In the genomic region with DNA sequence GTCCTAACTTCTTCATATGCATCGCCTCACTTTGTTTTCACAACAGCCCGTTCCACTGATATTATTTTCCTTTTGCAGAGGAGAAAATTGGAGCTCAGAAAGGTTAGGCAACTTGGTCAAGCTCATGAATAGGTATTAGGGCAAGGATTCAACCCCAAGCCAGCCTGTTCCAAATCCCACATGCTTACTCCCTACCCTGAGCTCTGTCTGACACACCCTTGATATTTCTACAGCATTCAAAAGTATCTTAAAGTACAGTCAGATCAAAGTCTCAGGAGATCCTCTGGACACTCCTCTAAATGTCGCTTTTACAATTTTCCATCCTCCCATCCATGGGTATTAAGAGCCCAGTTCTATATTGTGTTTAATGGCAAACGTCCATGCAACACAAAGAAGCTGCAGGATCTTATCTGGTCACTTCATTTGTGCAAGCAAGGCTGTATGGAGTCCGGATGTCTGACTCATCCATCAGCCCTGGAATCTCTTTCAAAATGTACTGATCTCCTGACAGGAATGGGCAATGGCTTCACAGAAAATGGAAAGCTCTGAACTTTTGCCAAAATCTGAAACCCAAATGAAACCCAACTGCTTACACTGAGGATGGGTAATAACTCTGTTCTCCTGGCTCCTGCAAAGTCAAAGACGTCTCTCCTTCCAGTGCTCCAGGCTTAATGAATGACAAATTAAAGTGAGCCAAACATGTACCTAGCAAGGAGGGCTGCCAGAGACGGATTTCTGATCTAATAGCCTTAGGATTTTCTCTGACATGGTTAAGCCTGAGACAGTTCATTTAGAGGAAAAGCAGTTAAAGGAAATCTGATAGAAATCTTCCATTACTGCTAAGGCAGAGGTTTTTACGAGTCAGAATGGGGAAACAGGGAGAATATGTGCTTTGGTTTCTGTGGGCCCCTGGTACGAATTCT, we compare ENCODE assay signal across 10 cellular contexts.
DNase-seq lines count a peak whose midpoint lies in the region; TF ChIP-seq lines count a peak whose summit lies in the region.
"Had no signal": no experiment of that assay in that cellular context is flagged by ENCODE, and none has a peak within 500 bp of the region (broad histone marks: within the 10 kb centered on the region; RNA-seq: fewer than 3 reads in every experiment).

No MANE protein-coding gene starts in this region.

- H2BK12ac ChIP-seq in trophoblast cell (ENCODE audit: low read length): no peak overlapping the region

- no peak overlapping the region for H4K12ac ChIP-seq in trophoblast cell (ENCODE audit: low read depth, low read length)

- H4K91ac ChIP-seq in trophoblast cell (ENCODE audit: low read depth, low read length): no peak overlapping the region

- H3K4me2 ChIP-seq in trophoblast cell (ENCODE audit: low read length): peak overlapping the region; percentile 17

- H3K14ac ChIP-seq in trophoblast cell (ENCODE audit: low read length): no peak overlapping the region

- no CpG with 5 or more reads among the region's 9 CpGs for WGBS in trophoblast cell (ENCODE audit: extremely low coverage, insufficient coverage, insufficient read length)

- in situ Hi-C loops in SK-MEL-5 (cut with HindIII; ENCODE audit: low pct_unique_long_range_greater_than_20kb, low sequenced_read_pairs): no loop called here

- no peak overlapping the region for H3K4me3 ChIP-seq in trophoblast cell (ENCODE audit: low read depth, low read length)
- no peak overlapping the region for H3K4me3 ChIP-seq in left ventricle myocardium inferior

- H3K79me2 ChIP-seq in trophoblast cell (ENCODE audit: control insufficient read depth, insufficient read depth, low read length, poor library complexity): no peaks in the 10 kb centered on the region

- no peak overlapping the region for H4K8ac ChIP-seq in trophoblast cell (ENCODE audit: low read depth, low read length)

- H3K9me3 ChIP-seq in trophoblast cell (ENCODE audit: insufficient read depth, low read depth, low read length) (no peaks in the 10 kb centered on the region), left ventricle myocardium inferior (replicated peaks) (no peaks in the 10 kb centered on the region)

- peak overlapping the region; percentile 65 for H2BK120ac ChIP-seq in trophoblast cell (ENCODE audit: insufficient read depth, low read length, poor library complexity)

- no peak for TF ChIP-seq CTCF in left ventricle myocardium inferior (IDR thresholded peaks at IDR 0.05; ENCODE audit: borderline replicate concordance)

- H3K9ac ChIP-seq in trophoblast cell (ENCODE audit: low read length): no peak overlapping the region

- intact Hi-C loops in left ventricle myocardium inferior (cut with micrococcal nuclease): no loop called here

- no peak overlapping the region for H3K23ac ChIP-seq in trophoblast cell (ENCODE audit: low read length)

- H3K27ac ChIP-seq in trophoblast cell (ENCODE audit: low read depth, low read length): peak overlapping the region; percentile 73
- no peak overlapping the region for H3K27ac ChIP-seq in left ventricle myocardium inferior (replicated peaks)

- H3K4me1 ChIP-seq in trophoblast cell (ENCODE audit: control insufficient read depth in 1 of 2, insufficient read depth in 2 of 2, low read length in 2 of 2) (peaks cover 0 to 2% of the 10 kb centered on the region in 2 experiments), left ventricle myocardium inferior (no peaks in the 10 kb centered on the region)

- no peak overlapping the region for H2AFZ ChIP-seq in trophoblast cell (ENCODE audit: insufficient read depth, low read length, poor library complexity)

- no peak overlapping the region for H3K4ac ChIP-seq in trophoblast cell (ENCODE audit: low read depth, low read length)

- H2BK5ac ChIP-seq in trophoblast cell (ENCODE audit: low read depth, low read length, poor library complexity): no peak overlapping the region

- DNase-seq in GM04503 (ENCODE audit: low read depth): peak; percentile 35
- DNase-seq in SK-MEL-5 (ENCODE audit: low read depth, low spot score): peak; percentile 15
- peak; percentile 61 for DNase-seq in fibroblast of gingiva (ENCODE audit: low read depth)
- peak in 1 of 2 donors; percentile 41 for DNase-seq in trophoblast cell
- DNase-seq in NCI-H1694 (lab: John Stamatoyannopoulos, UW): no peak
- DNase-seq in left ventricle myocardium inferior: no peak
- no peak for DNase-seq in DMS153 treated with DMSO at 0.1 percent for 48 hours (lab: John Stamatoyannopoulos, UW; ENCODE audit: unreplicated experiment)
- DNase-seq in HT-29 (ENCODE audit: low spot score): no peak
- DNase-seq: activated CD4-positive, alpha-beta T cell treated with anti-CD3 and anti-CD28 coated beads, Interleukin-2, amount 10 ng/mL, durations not matched to agents 7 days and 5 days; T-helper 2 cell had no signal

- H3K27me3 ChIP-seq in trophoblast cell (ENCODE audit: insufficient read depth, low read length) (no peaks in the 10 kb centered on the region), left ventricle myocardium inferior (ENCODE audit: low read depth) (peaks cover 32% of the 10 kb centered on the region)

- H3K36me3 ChIP-seq in trophoblast cell (ENCODE audit: control insufficient read depth in 1 of 2, insufficient read depth in 2 of 2, low read length in 2 of 2): no peaks in the 10 kb centered on the region
- no peaks in the 10 kb centered on the region for H3K36me3 ChIP-seq in left ventricle myocardium inferior

- H3K79me1 ChIP-seq in trophoblast cell (ENCODE audit: low read length): peaks cover 4% of the 10 kb centered on the region

- no peak overlapping the region for H2AK5ac ChIP-seq in trophoblast cell (ENCODE audit: low read length)

- H3K18ac ChIP-seq in trophoblast cell (ENCODE audit: low read length): no peak overlapping the region

Comparison
In these comparisons a context has a peak if more than half of its experiments do, and no peak if none do; other contexts are left out.
1. DNase-seq: peak in GM04503 (single experiment), SK-MEL-5 (single experiment) and fibroblast of gingiva (single experiment); none in NCI-H1694 (single experiment), left ventricle myocardium inferior (single experiment), DMS153 treated with DMSO at 0.1 percent for 48 hours (single experiment) and HT-29 (single experiment).